ENCODE assay signal across 21 cellular contexts in the genomic region with DNA sequence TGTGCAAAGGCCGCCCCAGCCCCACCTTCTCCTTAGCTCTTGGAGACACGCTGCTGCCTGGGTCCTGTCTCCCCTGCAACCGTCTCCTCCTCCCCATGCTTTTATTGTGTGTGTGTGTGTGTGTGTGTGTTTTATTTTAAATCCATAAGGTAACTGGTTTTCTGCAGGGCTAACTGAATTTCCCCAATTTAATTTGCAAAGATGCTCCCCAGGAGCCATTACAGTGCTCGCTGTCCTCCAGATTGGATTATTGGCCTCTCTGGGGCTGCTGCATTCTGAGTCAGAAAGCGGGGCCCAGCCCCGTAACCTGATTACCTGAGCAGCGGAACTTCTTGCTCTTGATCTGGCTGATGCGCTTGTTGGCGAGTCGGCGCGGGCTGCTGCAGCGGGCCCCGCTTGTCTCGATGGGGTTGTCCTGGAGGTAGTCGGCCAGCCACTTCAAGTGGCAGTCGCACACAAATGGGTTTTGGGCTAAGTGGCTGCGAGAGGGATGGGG.
A peak's percentile ranks its signal among the peaks of the same experiment; 100 is the strongest.
DNase-seq lines count a peak whose midpoint lies in the region; ATAC-seq, FAIRE-seq and TF ChIP-seq lines count a peak whose summit lies in the region.
"Had no signal": no experiment of that assay in that cellular context is flagged by ENCODE, and none has a peak within 500 bp of the region (broad histone marks: within the 10 kb centered on the region; RNA-seq: fewer than 3 reads in every experiment).

No MANE protein-coding gene starts in this region.

- no peaks in the 10 kb centered on the region for H4K20me1 ChIP-seq in GM23338 (replicated peaks; ENCODE audit: insufficient read depth)
- no peaks in the 10 kb centered on the region for H4K20me1 ChIP-seq in SK-N-SH (ENCODE audit: insufficient read depth)
- no peaks in the 10 kb centered on the region for H4K20me1 ChIP-seq in H1 (replicated peaks in 1 of 2; ENCODE audit: control insufficient read depth in 1 of 2, insufficient read depth in 2 of 2, low read length in 2 of 2)
- H4K20me1 ChIP-seq: BLaER1 had no signal

- peaks cover 9% of the 10 kb centered on the region for H3K27me3 Mint-ChIP-seq in GM23338 (ENCODE audit: insufficient read depth, low read depth, poor library complexity)

- H3K9me3 ChIP-seq in SK-N-SH (no peaks in the 10 kb centered on the region), H1 (ENCODE audit: insufficient read depth in 2 of 2, low read depth in 1 of 2, low read length in 1 of 2) (peaks cover 0 to 6% of the 10 kb centered on the region in 2 experiments; a peak in 3 of 4 replicates)

- H3K4me3 ChIP-seq in GM23338 (no peak overlapping the region), SK-N-SH (ENCODE audit: low read depth in 2 of 2, low read length in 1 of 2) (no peak overlapping the region), H1 (ENCODE audit: extremely low read depth in 1 of 4, insufficient read depth in 2 of 4, low read depth in 3 of 4, low read length in 4 of 4) (no peak overlapping the region), mesendoderm (ENCODE audit: low read length) (no peak overlapping the region)
- H3K4me3 ChIP-seq: BLaER1 had no signal

- H3K18ac ChIP-seq in H1 (ENCODE audit: extremely low read depth, low read length) (no peak overlapping the region), mesendoderm (ENCODE audit: low read length) (no peak overlapping the region)

- H3K14ac ChIP-seq in H1 (ENCODE audit: insufficient read length), result no peak overlapping the region

- ATAC-seq in GM23338 (peak; percentile 49), HG02763 (IDR thresholded peaks at IDR 0.05; ENCODE audit: unreplicated experiment) (no peak), GM18858 (IDR thresholded peaks at IDR 0.05; ENCODE audit: unreplicated experiment) (no peak)

- H2BK5ac ChIP-seq in H1 (ENCODE audit: low read depth, low read length) (no peak overlapping the region), mesendoderm (ENCODE audit: low read length) (no peak overlapping the region)

- H3K79me2 ChIP-seq in GM23338 (replicated peaks; ENCODE audit: insufficient read depth), result no peaks in the 10 kb centered on the region
- H3K79me2 ChIP-seq in SK-N-SH (ENCODE audit: insufficient read depth), result no peaks in the 10 kb centered on the region
- no peaks in the 10 kb centered on the region for H3K79me2 ChIP-seq in H1 (ENCODE audit: control insufficient read depth in 1 of 2, insufficient read depth in 2 of 2, low read length in 2 of 2)
- H3K79me2 ChIP-seq in mesendoderm (ENCODE audit: control insufficient read depth, insufficient read depth, low read length), result no peaks in the 10 kb centered on the region

- TF ChIP-seq CTCF in GM23338 (conservative IDR thresholded peaks at IDR 0.05; ENCODE audit: low read depth in 2 of 2) (no peak), SK-N-SH (IDR thresholded peaks at IDR 0.05) (no peak), H1 (IDR thresholded peaks at IDR 0.05; ENCODE audit: control extremely low read depth in 1 of 3, insufficient read depth in 1 of 3, low read depth in 1 of 3, low read length in 3 of 3) (no peak)

- H3F3A ChIP-seq in GM23338 (replicated peaks; ENCODE audit: low read depth) (no peaks in the 10 kb centered on the region), SK-N-SH (replicated peaks; ENCODE audit: insufficient read depth) (no peaks in the 10 kb centered on the region)

- H3K4me3 Mint-ChIP-seq in GM23338, result no peak overlapping the region
- H3K4me3 Mint-ChIP-seq: CD4-positive, alpha-beta T cell; CD8-positive, alpha-beta memory T cell had no signal

- H3K56ac ChIP-seq in H1 (replicated peaks; ENCODE audit: insufficient read length, low read depth, low read length), result no peak overlapping the region
- H3K56ac ChIP-seq in mesendoderm (ENCODE audit: low read length), result no peak overlapping the region

- no peak overlapping the region for H2BK120ac ChIP-seq in H1 (replicated peaks; ENCODE audit: low read depth, low read length)
- no peak overlapping the region for H2BK120ac ChIP-seq in mesendoderm (ENCODE audit: low read depth, low read length)

- H3K9ac ChIP-seq in SK-N-SH (no peak overlapping the region), H1 (replicated peaks in 1 of 4; ENCODE audit: extremely low read depth in 1 of 4, low read depth in 3 of 4, low read length in 3 of 4) (no peak overlapping the region), mesendoderm (ENCODE audit: low read length) (no peak overlapping the region)
- H3K9ac ChIP-seq: BLaER1 had no signal

- H4K5ac ChIP-seq in H1 (ENCODE audit: insufficient read length, low read depth, low read length) (no peak overlapping the region), mesendoderm (ENCODE audit: low read length) (no peak overlapping the region)

- H3K23ac ChIP-seq in H1 (ENCODE audit: insufficient read length) (no peak overlapping the region), mesendoderm (ENCODE audit: low read length) (peak overlapping the region; percentile 37)

- TF ChIP-seq EP300 in SK-N-SH (IDR thresholded peaks at IDR 0.05; ENCODE audit: borderline replicate concordance in 1 of 2, low read depth in 1 of 2, low read length in 1 of 2) (peak in 1 of 2 experiments; percentile 99; a peak in 2 of 4 replicates), H1 (IDR thresholded peaks at IDR 0.05; ENCODE audit: borderline replicate concordance in 1 of 2, low read depth in 2 of 2, low read length in 2 of 2) (no peak)

- DNase-seq in GM23338 (ENCODE audit: low spot score) (peak; percentile 20), SK-N-SH (peak; percentile 69), H1 (ENCODE audit: low read depth in 1 of 2, low spot score in 2 of 2) (no peak), mesendoderm (no peak), COLO668 (lab: John Stamatoyannopoulos, UW; ENCODE audit: unreplicated experiment) (no peak), DMS114 treated with DMSO at 0.1 percent for 48 hours (lab: John Stamatoyannopoulos, UW; ENCODE audit: unreplicated experiment) (no peak)
- DNase-seq: Calu3; CD4-positive, alpha-beta T cell; CD8-positive, alpha-beta memory T cell; COR-L47; DMS153; DND-41; GOT3; H7; HCEC 1CT had no signal

- H3K27me3 ChIP-seq in GM23338 (ENCODE audit: insufficient read depth), result no peaks in the 10 kb centered on the region
- H3K27me3 ChIP-seq in SK-N-SH (ENCODE audit: insufficient read depth), result no peaks in the 10 kb centered on the region
- H3K27me3 ChIP-seq in H1 (replicated peaks in 1 of 4; ENCODE audit: control insufficient read depth in 3 of 4, extremely low read depth in 1 of 4, insufficient read depth in 3 of 4, low read length in 3 of 4), result no peaks in the 10 kb centered on the region
- no peaks in the 10 kb centered on the region for H3K27me3 ChIP-seq in mesendoderm (ENCODE audit: insufficient read depth, low read length, poor library complexity)
- H3K27me3 ChIP-seq: BLaER1 had no signal

- H3K9me2 ChIP-seq in GM23338 (ENCODE audit: insufficient read depth) (no peaks in the 10 kb centered on the region), SK-N-SH (no peaks in the 10 kb centered on the region)

- H2BK12ac ChIP-seq in H1 (ENCODE audit: low read depth, low read length), result no peak overlapping the region

- H3K4me2 ChIP-seq in GM23338, result no peak overlapping the region
- no peak overlapping the region for H3K4me2 ChIP-seq in SK-N-SH
- no peak overlapping the region for H3K4me2 ChIP-seq in H1 (ENCODE audit: insufficient read depth in 1 of 2, low read depth in 2 of 2, low read length in 2 of 2)
- no peak overlapping the region for H3K4me2 ChIP-seq in mesendoderm (ENCODE audit: low read length)
- H3K4me2 ChIP-seq: BLaER1 had no signal

- CTCF ChIA-PET in SK-N-SH (lab: Yijun Ruan, JAX) (interaction anchor here (1.2 to 3.6 kb wide), 3 partner anchors 15 to 174 kb away, joined by 4 to 18 read pairs (median 7); no protein-coding TSS in a partner anchor), H1 (lab: Charles Lee; ENCODE audit: partially characterized antibody) (interaction anchor here (0.6 to 1.2 kb wide), 2 partner anchors 10 to 229 kb away, joined by 3 read pairs; no protein-coding TSS in a partner anchor)

- POLR2A ChIA-PET in SK-N-SH (lab: Yijun Ruan, JAX) (interaction anchor here (0.6 to 5.6 kb wide), 12 partner anchors 41 to 287 kb away, joined by 3 to 37 read pairs (median 4); a partner anchor contains a TSS), H1 (lab: Charles Lee; ENCODE audit: partially characterized antibody) (no interaction called here)

- H3K27ac ChIP-seq in GM23338 (ENCODE audit: low read depth), result no peak overlapping the region
- peak overlapping the region in 1 of 2 experiments; percentile 100; a peak in 2 of 4 replicates for H3K27ac ChIP-seq in SK-N-SH (ENCODE audit: low read depth in 2 of 2, low read length in 1 of 2)
- H3K27ac ChIP-seq in H1 (ENCODE audit: low read depth, low read length), result no peak overlapping the region
- no peak overlapping the region for H3K27ac ChIP-seq in mesendoderm (ENCODE audit: low read depth, low read length)
- H3K27ac ChIP-seq: BLaER1, C4-2B had no signal

- H2BK20ac ChIP-seq in H1 (ENCODE audit: low read length), result no peak overlapping the region

- no peaks in the 10 kb centered on the region for H3K79me1 ChIP-seq in H1 (ENCODE audit: low read depth, low read length)
- H3K79me1 ChIP-seq in mesendoderm (ENCODE audit: low read length), result no peaks in the 10 kb centered on the region

- H2AK5ac ChIP-seq in H1 (ENCODE audit: low read depth, low read length) (no peak overlapping the region), mesendoderm (ENCODE audit: low read length) (no peak overlapping the region)

- peak; percentile 7; the same call in 1 of the 2 replicates for TF ChIP-seq RAD21 in SK-N-SH (IDR thresholded peaks at IDR 0.05; ENCODE audit: low read length)
- no peak for TF ChIP-seq RAD21 in H1 (IDR thresholded peaks at IDR 0.05 in 1 of 2, conservative IDR thresholded peaks at IDR 0.05 in 1 of 2; ENCODE audit: low read depth in 2 of 2, low read length in 2 of 2)

- no peaks in the 10 kb centered on the region for H3K36me3 Mint-ChIP-seq in GM23338 (ENCODE audit: low read depth)
- H3K36me3 Mint-ChIP-seq: CD8-positive, alpha-beta memory T cell had no signal

- H3K36me3 ChIP-seq in GM23338 (ENCODE audit: insufficient read depth) (no peaks in the 10 kb centered on the region), SK-N-SH (replicated peaks in 1 of 2; ENCODE audit: control insufficient read depth in 1 of 2, insufficient read depth in 2 of 2, low read length in 1 of 2) (peaks cover 9 to 91% of the 10 kb centered on the region in 2 experiments), H1 (ENCODE audit: control insufficient read depth in 2 of 4, insufficient read depth in 4 of 4, low read length in 3 of 4) (peaks cover 0 to 4% (median 0%) of the 10 kb centered on the region in 4 experiments; a peak in 1 of 8 replicates), mesendoderm (ENCODE audit: control insufficient read depth, insufficient read depth, low read length) (no peaks in the 10 kb centered on the region)
- H3K36me3 ChIP-seq: BLaER1 had no signal

- H4K8ac ChIP-seq in H1 (ENCODE audit: extremely low read depth, insufficient read depth, low read length) (peak overlapping the region; percentile 76; the same call in 1 of the 2 replicates), mesendoderm (ENCODE audit: low read depth, low read length) (no peak overlapping the region)

- H3K9me3 Mint-ChIP-seq in GM23338, result peaks cover 14% of the 10 kb centered on the region; the same call in 2 of the 3 replicates
- H3K9me3 Mint-ChIP-seq: CD4-positive, alpha-beta T cell; CD8-positive, alpha-beta memory T cell had no signal

- H3K4me1 ChIP-seq in GM23338 (ENCODE audit: insufficient read depth), result no peaks in the 10 kb centered on the region
- H3K4me1 ChIP-seq in SK-N-SH (ENCODE audit: control insufficient read depth in 1 of 2, insufficient read depth in 2 of 2, low read depth in 1 of 2, low read length in 1 of 2), result peaks cover 0 to 88% of the 10 kb centered on the region in 2 experiments; a peak in 2 of 4 replicates
- no peaks in the 10 kb centered on the region for H3K4me1 ChIP-seq in H1 (replicated peaks in 1 of 4; ENCODE audit: control insufficient read depth in 3 of 4, insufficient read depth in 4 of 4, low read length in 3 of 4)
- no peaks in the 10 kb centered on the region for H3K4me1 ChIP-seq in mesendoderm (ENCODE audit: control insufficient read depth, low read depth, low read length)

- TF ChIP-seq POLR2A in H1 (IDR thresholded peaks at IDR 0.05; ENCODE audit: control extremely low read depth in 1 of 2, low read depth in 2 of 2, low read length in 2 of 2), result no peak

- H2BK15ac ChIP-seq in H1 (ENCODE audit: low read length) (no peak overlapping the region), mesendoderm (replicated peaks; ENCODE audit: low read depth) (no peak overlapping the region)

- FAIRE-seq in H1 (lab: Jason Lieb, UNC), result no peak
- FAIRE-seq: G401.6, GM12892 had no signal

- 71% methylated on average over 17 of the region's 18 CpGs for WGBS in SK-N-SH (ENCODE audit: low lambda C conversion rate)
- 83% methylated on average over 17 of the region's 18 CpGs; no CpG with 5 or more reads in 1 of the 2 experiments for WGBS in H1 (ENCODE audit: extremely low coverage in 1 of 2, insufficient coverage in 1 of 2, insufficient read length in 1 of 2, insufficient replicate concordance in 2 of 2, low coverage in 1 of 2, low lambda C conversion rate in 2 of 2, missing lambda C conversion rate in 1 of 2), 2 experiments
- no CpG with 5 or more reads among the region's 18 CpGs for WGBS in mesendoderm (ENCODE audit: extremely low coverage, insufficient coverage, low lambda C conversion rate)

- H2AFZ ChIP-seq in GM23338, result 0 out of 2 replicates have a peak overlapping the region, but pooled peaks have one; percentile 14
- H2AFZ ChIP-seq in SK-N-SH (ENCODE audit: low read depth), result no peak overlapping the region
- H2AFZ ChIP-seq in H1 (ENCODE audit: low read length), result no peak overlapping the region

- peaks cover 4% of the 10 kb centered on the region; the same call in 1 of the 3 replicates for H3K4me1 Mint-ChIP-seq in GM23338
- H3K4me1 Mint-ChIP-seq: CD8-positive, alpha-beta memory T cell had no signal

- H4K91ac ChIP-seq in H1 (replicated peaks; ENCODE audit: insufficient read length, low read length), result no peak overlapping the region

- H3K4ac ChIP-seq in H1 (replicated peaks; ENCODE audit: insufficient read length, low read depth, low read length) (no peak overlapping the region), mesendoderm (ENCODE audit: low read depth, low read length) (no peak overlapping the region)

- no peak overlapping the region for H3K27ac Mint-ChIP-seq in GM23338
- H3K27ac Mint-ChIP-seq: CD4-positive, alpha-beta T cell; CD8-positive, alpha-beta memory T cell had no signal

- no peaks in the 10 kb centered on the region for H3K23me2 ChIP-seq in H1 (ENCODE audit: low read depth, low read length)

Comparison
In these comparisons a context has a peak if more than half of its experiments do, and no peak if none do; other contexts are left out.
1. DNase-seq: peak in GM23338 (single experiment) and SK-N-SH (single experiment); none in H1 (0 of 2), mesendoderm (single experiment), COLO668 (single experiment) and DMS114 treated with DMSO at 0.1 percent for 48 hours (single experiment).